ENCODE assay signal across 2 cellular contexts in genomic region chr1:66067219-66067618, GRCh38.
DNase-seq lines count a peak whose midpoint lies in the region; TF ChIP-seq lines count a peak whose summit lies in the region.
"Not testable (repeated sequence)": the region's sequence is repeated elsewhere in the genome, so short reads cannot be mapped to it uniquely, and the experiment has no call there.

No MANE protein-coding gene starts in this region.

- H3K4me1 ChIP-seq in HEK293 (ENCODE audit: control insufficient read depth, insufficient read depth, low read length), result not testable (repeated sequence)

- H3K36me3 Mint-ChIP-seq in nephron progenitor cell (ENCODE audit: low read depth), result not testable (repeated sequence)

- TF ChIP-seq CTCF in HEK293 (tag by site-specific recombination; IDR thresholded peaks at IDR 0.05); nephron progenitor cell (IDR thresholded peaks at IDR 0.05): not testable (repeated sequence)

- CTCF ChIA-PET in HEK293 (lab: Yijun Ruan, JAX), result not testable (repeated sequence)

- not testable (repeated sequence) for H3K36me3 ChIP-seq in HEK293 (ENCODE audit: control insufficient read depth in 2 of 2, insufficient read depth in 1 of 2, low read length in 2 of 2)

- H3K9me3 ChIP-seq in HEK293 (ENCODE audit: control insufficient read depth, insufficient read depth, low read depth, low read length), result not testable (repeated sequence)

- H3K9me3 Mint-ChIP-seq in nephron progenitor cell, result not testable (repeated sequence)

- not testable (repeated sequence) for DNase-seq in nephron progenitor cell

- H3K4me1 Mint-ChIP-seq in nephron progenitor cell, result not testable (repeated sequence)

- not testable (repeated sequence) for H3K27ac ChIP-seq in HEK293 (ENCODE audit: extremely low read depth, low read depth, low read length)

- POLR2A ChIA-PET in HEK293 (lab: Yijun Ruan, JAX), result not testable (repeated sequence)

- not testable (repeated sequence) for H3K4me3 ChIP-seq in HEK293 (ENCODE audit: low read depth, low read length)

- not testable (repeated sequence) for H3K4me3 Mint-ChIP-seq in nephron progenitor cell

- H3K27me3 Mint-ChIP-seq in nephron progenitor cell (ENCODE audit: low read depth, poor library complexity), result not testable (repeated sequence)

- H3K27ac Mint-ChIP-seq in nephron progenitor cell, result peak overlapping the region; percentile 63

TF ChIP-seq in HEK293, 187 proteins besides CTCF, POLR2A, EP300 and RAD21:
- TF ChIP-seq SCRT1 (tag by site-specific recombination; IDR thresholded peaks at IDR 0.05; ENCODE audit: borderline replicate concordance) (peak; percentile 70; the same call in 1 of the 2 replicates), SCRT2 (tag by site-specific recombination; IDR thresholded peaks at IDR 0.05) (peak; percentile 90)
